Comparison of ENCODE assay signal across 2 cellular contexts in the genomic region with DNA sequence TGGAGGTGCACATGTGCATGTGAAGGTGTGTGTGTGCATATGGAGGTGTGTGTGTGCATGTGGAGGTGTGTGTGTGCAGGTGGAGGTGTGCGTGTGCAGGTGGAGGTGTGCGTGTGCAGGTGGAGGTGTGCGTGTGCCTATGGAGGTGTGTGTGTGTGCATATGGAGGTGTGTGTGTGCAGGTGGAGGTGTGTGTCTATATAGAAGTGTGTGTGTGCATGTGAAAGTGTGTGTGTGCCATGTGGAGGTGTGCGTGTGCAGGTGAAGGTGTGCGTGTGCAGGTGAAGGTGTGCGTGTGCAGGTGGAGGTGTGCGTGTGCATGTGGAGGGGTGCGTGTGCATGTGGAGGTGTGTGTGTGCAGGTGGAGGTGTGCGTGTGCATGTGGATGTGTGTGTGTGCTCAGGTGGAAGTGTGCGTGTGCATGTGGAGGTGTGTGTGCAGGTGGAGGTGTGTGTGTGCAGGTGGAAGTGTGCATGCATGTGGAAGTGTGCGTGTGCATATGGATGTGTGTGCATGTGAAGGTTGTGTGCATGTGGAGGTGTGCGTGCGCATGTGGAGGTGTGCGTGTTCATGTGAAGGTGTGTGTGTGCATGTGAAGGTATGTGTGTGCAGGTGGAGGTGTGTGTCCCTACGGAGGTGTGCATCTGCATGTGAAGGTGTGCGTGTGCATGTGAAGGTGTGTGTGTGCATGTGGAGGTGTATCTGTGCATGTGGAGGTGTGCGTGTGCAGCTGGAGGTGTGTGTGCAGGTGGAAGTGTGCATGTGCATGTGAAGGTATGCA.
TF ChIP-seq lines count a peak whose summit lies in the region.

No MANE protein-coding gene starts in this region.

TF ChIP-seq in GM12891, 5 proteins besides CTCF, POLR2A, EP300 and RAD21:
- TF ChIP-seq PAX5 (IDR thresholded peaks at IDR 0.05; ENCODE audit: insufficient read depth, low read length, severe bottlenecking) (no peak), SPI1 (IDR thresholded peaks at IDR 0.05; ENCODE audit: low read depth, low read length) (no peak), POU2F2 (IDR thresholded peaks at IDR 0.05; ENCODE audit: low read depth, low read length) (no peak), TAF1 (IDR thresholded peaks at IDR 0.05; ENCODE audit: low read depth, low read length) (no peak), POLR2AphosphoS5 (IDR thresholded peaks at IDR 0.05; ENCODE audit: low read depth, low read length) (peak; percentile 16; the same call in 1 of the 2 replicates)

TF ChIP-seq in GM12878, 131 proteins besides CTCF, POLR2A, EP300 and RAD21:
- TF ChIP-seq ZSCAN29 (IDR thresholded peaks at IDR 0.05), result no peak
- 0 out of 2 replicates have a peak, but pooled peaks have one; percentile 42 for TF ChIP-seq TARDBP (IDR thresholded peaks at IDR 0.05; ENCODE audit: borderline replicate concordance)
- no peak for TF ChIP-seq MXI1 (IDR thresholded peaks at IDR 0.05; ENCODE audit: low read depth, low read length)
- 0 out of 2 replicates have a peak, but pooled peaks have one; percentile 19 for TF ChIP-seq POLR2AphosphoS2 (IDR thresholded peaks at IDR 0.05; ENCODE audit: low read depth, low read length)
- no peak for TF ChIP-seq STAT3 (IDR thresholded peaks at IDR 0.05; ENCODE audit: low read depth, low read length)
- TF ChIP-seq, protein P1, sequence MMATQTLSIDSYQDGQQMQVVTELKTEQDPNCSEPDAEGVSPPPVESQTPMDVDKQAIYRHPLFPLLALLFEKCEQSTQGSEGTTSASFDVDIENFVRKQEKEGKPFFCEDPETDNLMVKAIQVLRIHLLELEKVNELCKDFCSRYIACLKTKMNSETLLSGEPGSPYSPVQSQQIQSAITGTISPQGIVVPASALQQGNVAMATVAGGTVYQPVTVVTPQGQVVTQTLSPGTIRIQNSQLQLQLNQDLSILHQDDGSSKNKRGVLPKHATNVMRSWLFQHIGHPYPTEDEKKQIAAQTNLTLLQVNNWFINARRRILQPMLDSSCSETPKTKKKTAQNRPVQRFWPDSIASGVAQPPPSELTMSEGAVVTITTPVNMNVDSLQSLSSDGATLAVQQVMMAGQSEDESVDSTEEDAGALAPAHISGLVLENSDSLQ (IDR thresholded peaks at IDR 0.05), result no peak
- TF ChIP-seq CHD1 (IDR thresholded peaks at IDR 0.05; ENCODE audit: low read depth, low read length), result no peak
- no peak for TF ChIP-seq HDGF (IDR thresholded peaks at IDR 0.05)
